In genomic region chr6:27503436-27504030, GRCh38 we compare ENCODE assay signal across 8 cellular contexts. TPM values are rescaled to one million over a fixed set of nuclear protein-coding genes. Genes with fewer than 3 reads are reported as not detected.
DNase-seq lines count a peak whose midpoint lies in the region; ATAC-seq and TF ChIP-seq lines count a peak whose summit lies in the region.

No MANE protein-coding gene starts in this region.

- H3K27me3 ChIP-seq in BE2C: peaks cover 5% of the 10 kb centered on the region
- no peaks in the 10 kb centered on the region for H3K27me3 ChIP-seq in Loucy (ENCODE audit: insufficient read depth, low read length, poor library complexity, severe bottlenecking)
- H3K27me3 ChIP-seq in right atrium auricular region: no peaks in the 10 kb centered on the region

- peaks cover 21% of the 10 kb centered on the region for H3K4me1 Mint-ChIP-seq in activated naive CD8-positive, alpha-beta T cell treated with anti-CD3 and anti-CD28 coated beads, Interleukin-2, amount 10 ng/mL, durations not matched to agents 7 days and 5 days

- peak overlapping the region; percentile 88 for H2AFZ ChIP-seq in Loucy (ENCODE audit: low read length)

- H3K27me3 Mint-ChIP-seq in activated naive CD8-positive, alpha-beta T cell treated with anti-CD3 and anti-CD28 coated beads, Interleukin-2, amount 10 ng/mL, durations not matched to agents 7 days and 5 days: peaks cover 41% of the 10 kb centered on the region

- peaks cover 3% of the 10 kb centered on the region; the same call in 1 of the 2 replicates for H3F3A ChIP-seq in Loucy (ENCODE audit: low read depth)

- H4K20me1 ChIP-seq in Loucy (ENCODE audit: insufficient read depth, low read length, poor library complexity, severe bottlenecking): no peaks in the 10 kb centered on the region

- no peaks in the 10 kb centered on the region for H3K9me3 Mint-ChIP-seq in activated naive CD8-positive, alpha-beta T cell treated with anti-CD3 and anti-CD28 coated beads, Interleukin-2, amount 10 ng/mL, durations not matched to agents 7 days and 5 days

- peak overlapping the region; percentile 67 for H3K4me3 ChIP-seq in BE2C (ENCODE audit: low read depth, low read length)
- peak overlapping the region; percentile 92 for H3K4me3 ChIP-seq in Loucy (ENCODE audit: low read length, poor library complexity, severe bottlenecking)
- H3K4me3 ChIP-seq in right atrium auricular region: peak overlapping the region; percentile 46 to 56
- peak overlapping the region; percentile 77 for H3K4me3 ChIP-seq in retinal pigment epithelial cell (ENCODE audit: low read length)

- H3K4me3 Mint-ChIP-seq in activated naive CD8-positive, alpha-beta T cell treated with anti-CD3 and anti-CD28 coated beads, Interleukin-2, amount 10 ng/mL, durations not matched to agents 7 days and 5 days: peak overlapping the region; percentile 86

- H3K9me3 ChIP-seq in BE2C (no peaks in the 10 kb centered on the region), Loucy (ENCODE audit: insufficient read depth, low read depth, low read length) (no peaks in the 10 kb centered on the region), right atrium auricular region (no peaks in the 10 kb centered on the region)

- peak; percentile 41 for ATAC-seq in GM21381 (IDR thresholded peaks at IDR 0.05; ENCODE audit: unreplicated experiment)
- peak; percentile 56 for ATAC-seq in activated naive CD8-positive, alpha-beta T cell treated with anti-CD3 and anti-CD28 coated beads, Interleukin-2, amount 10 ng/mL, durations not matched to agents 7 days and 5 days (ENCODE audit: low read depth)

- no peaks in the 10 kb centered on the region for H3K79me2 ChIP-seq in Loucy (ENCODE audit: insufficient read depth, low read length)

- peak overlapping the region; percentile 20 to 46 for H3K27ac ChIP-seq in right atrium auricular region

- H3K9ac ChIP-seq in Loucy (ENCODE audit: low read depth, low read length, poor library complexity, severe bottlenecking): peak overlapping the region; percentile 81

- POLR2A ChIA-PET in activated naive CD8-positive, alpha-beta T cell treated with anti-CD3 and anti-CD28 coated beads, Interleukin-2, amount 10 ng/mL, durations not matched to agents 7 days and 5 days (lab: Charles Lee): interaction anchor here (0.9 kb wide), 1 partner anchor 9 kb away, joined by 3 read pairs; no protein-coding TSS in a partner anchor

- no peaks in the 10 kb centered on the region for H3K9me2 ChIP-seq in Loucy (replicated peaks; ENCODE audit: low read depth, low read length)

- H3K4me2 ChIP-seq in Loucy (ENCODE audit: low read depth, low read length, poor library complexity, severe bottlenecking): peak overlapping the region; percentile 87

- DNase-seq in BE2C (peak; percentile 71), SW480 (ENCODE audit: low spot score) (peak; percentile 47), right atrium auricular region (ENCODE audit: low spot score) (peak; percentile 66), retinal pigment epithelial cell (ENCODE audit: low read depth) (no peak), GM19238 (ENCODE audit: insufficient read length, low spot score) (no peak)
- peak; percentile 78 for DNase-seq in activated naive CD8-positive, alpha-beta T cell treated with anti-CD3 and anti-CD28 coated beads, Interleukin-2, amount 10 ng/mL, durations not matched to agents 7 days and 5 days

- peak overlapping the region; percentile 77 for H3K27ac Mint-ChIP-seq in activated naive CD8-positive, alpha-beta T cell treated with anti-CD3 and anti-CD28 coated beads, Interleukin-2, amount 10 ng/mL, durations not matched to agents 7 days and 5 days

- H3K36me3 Mint-ChIP-seq in activated naive CD8-positive, alpha-beta T cell treated with anti-CD3 and anti-CD28 coated beads, Interleukin-2, amount 10 ng/mL, durations not matched to agents 7 days and 5 days: no peaks in the 10 kb centered on the region

- H3K36me3 ChIP-seq in BE2C (no peaks in the 10 kb centered on the region), Loucy (ENCODE audit: insufficient read depth, low read length) (no peaks in the 10 kb centered on the region), right atrium auricular region (no peaks in the 10 kb centered on the region)

- peaks cover 5% of the 10 kb centered on the region for H3K4me1 ChIP-seq in BE2C
- H3K4me1 ChIP-seq in Loucy (ENCODE audit: insufficient read depth, low read length, poor library complexity, severe bottlenecking): peaks cover 11% of the 10 kb centered on the region
- H3K4me1 ChIP-seq in right atrium auricular region: peaks cover 0 to 10% of the 10 kb centered on the region in 2 donors

- TF ChIP-seq CTCF in BE2C (IDR thresholded peaks at IDR 0.05; ENCODE audit: low read depth, low read length) (no peak), Loucy (conservative IDR thresholded peaks at IDR 0.05; ENCODE audit: low read length) (no peak), right atrium auricular region (IDR thresholded peaks at IDR 0.05) (no peak), retinal pigment epithelial cell (conservative IDR thresholded peaks at IDR 0.05; ENCODE audit: low read depth, low read length) (no peak)

RNA-seq across cellular contexts. Expression of gene ZNF184, which starts 30.6 kb away (rescaled TPM):
- 3.7 TPM for polyA plus RNA-seq in BE2C (2012; ENCODE audit: insufficient read depth, insufficient read length, low read depth)
- 10 to 100 TPM; 13.1 to 14.1 TPM for total RNA-seq in activated naive CD8-positive, alpha-beta T cell treated with anti-CD3 and anti-CD28 coated beads, Interleukin-2, amount 10 ng/mL, durations not matched to agents 7 days and 5 days
- total RNA-seq in right atrium auricular region: 1 to 10 TPM; 3.3 to 3.9 TPM

Comparison
In these comparisons a context has a peak if more than half of its experiments do, and no peak if none do; other contexts are left out.
1. DNase-seq: peak in BE2C (single experiment), SW480 (single experiment), activated naive CD8-positive, alpha-beta T cell treated with anti-CD3 and anti-CD28 coated beads, Interleukin-2, amount 10 ng/mL, durations not matched to agents 7 days and 5 days (single experiment) and right atrium auricular region (single experiment); none in retinal pigment epithelial cell (single experiment) and GM19238 (single experiment).
2. Peak in every context shown above with its lines, with median percentiles within 50 percentile points of each other: H3K4me3 ChIP-seq.